Comparison of ENCODE assay signal across 17 cellular contexts in the genomic region with DNA sequence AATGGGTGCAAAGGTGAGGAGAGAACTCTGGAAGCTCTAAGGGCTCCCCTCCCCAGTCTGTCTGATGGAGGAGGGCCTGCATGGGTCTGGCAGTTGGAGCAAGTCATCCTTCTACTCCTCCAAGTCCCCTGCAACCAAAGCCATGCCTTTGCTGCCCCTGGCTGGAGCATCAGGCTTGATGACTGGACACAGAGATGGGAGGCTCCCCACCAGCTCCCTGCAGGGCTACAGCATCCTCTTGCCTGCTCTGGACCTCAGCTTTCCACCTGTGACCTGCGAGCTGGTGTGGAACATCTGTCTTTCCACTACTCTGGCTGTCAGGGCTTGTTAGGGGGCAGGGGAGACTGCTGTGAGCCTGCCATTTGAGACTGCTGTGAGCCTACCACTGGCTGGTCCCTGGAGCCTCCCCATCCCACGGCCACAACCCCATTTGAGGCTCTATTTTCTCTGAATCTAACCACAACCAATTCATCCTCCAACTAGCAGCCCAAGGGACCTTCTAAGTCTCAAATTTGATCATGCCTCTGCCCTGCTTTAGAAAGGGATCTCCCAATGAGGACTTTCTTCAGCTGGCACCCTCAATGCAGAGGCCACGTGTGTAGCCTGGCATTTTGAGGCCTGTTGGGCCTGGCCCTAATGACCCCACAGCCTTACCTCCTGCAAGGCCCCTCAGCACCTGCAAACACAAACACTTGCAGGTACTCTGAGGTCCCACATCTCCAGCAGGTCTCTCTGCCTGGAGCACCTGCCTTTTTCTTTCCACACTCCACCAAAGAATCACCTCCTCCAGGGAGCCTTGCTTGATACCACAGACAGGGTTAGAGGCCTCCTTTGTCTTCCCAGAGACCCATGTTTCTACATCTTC. TPM values are rescaled to one million over a fixed set of nuclear protein-coding genes. Genes with fewer than 3 reads are reported as not detected.
"Had no signal": no experiment of that assay in that cellular context is flagged by ENCODE, and none has a peak within 500 bp of the region (broad histone marks: within the 10 kb centered on the region; RNA-seq: fewer than 3 reads in every experiment).

No MANE protein-coding gene starts in this region.

- H3K9me3 ChIP-seq: gastrocnemius medialis, heart left ventricle had no signal

- ATAC-seq: activated T-cell treated with anti-CD3 and anti-CD28 coated beads, Interleukin-2, amount 50 U/mL, for 72 hours; SK-N-SH treated with all-trans-retinoic acid at 6 μM for 48 hours had no signal

- H3K36me3 ChIP-seq: gastrocnemius medialis, heart left ventricle had no signal

- H3K4me1 ChIP-seq: gastrocnemius medialis had no signal

- H3K27ac ChIP-seq: dorsolateral prefrontal cortex, gastrocnemius medialis, VCaP had no signal

- H3K27me3 ChIP-seq: dorsolateral prefrontal cortex, gastrocnemius medialis, heart left ventricle had no signal

- DNase-seq: activated CD4-positive, alpha-beta memory T cell treated with anti-CD3 and anti-CD28 coated beads for 36 hours; activated CD8-positive, alpha-beta memory T cell treated with anti-CD3 and anti-CD28 coated beads, Interleukin-2, amount 50 U/mL, for 48 hours; activated naive CD4-positive, alpha-beta T cell; activated T-cell treated with anti-CD3 and anti-CD28 coated beads, Interleukin-2, amount 50 U/mL, for 72 hours; endodermal cell; immature natural killer cell; nephron progenitor cell; stimulated activated naive CD4-positive, alpha-beta T cell; substantia nigra had no signal

- H3K4me3 ChIP-seq: dorsolateral prefrontal cortex, gastrocnemius medialis, heart left ventricle had no signal

RNA-seq across cellular contexts. Expression of a gene that starts 9.9 kb away (rescaled TPM):
- total RNA-seq: activated CD4-positive, alpha-beta memory T cell treated with anti-CD3 and anti-CD28 coated beads for 36 hours; activated T-cell treated with anti-CD3 and anti-CD28 coated beads, Interleukin-2, amount 50 U/mL, for 72 hours; bronchial epithelial cell; osteocyte; T-helper 1 cell treated with Interleukin-12 subunit alpha and Interleukin-12 subunit beta and Interleukin-4 antibody, amounts not matched to agents 30 ng/mL and 1 ng/mL, for 36 hours had no signal

RNA-seq across cellular contexts. Expression of a gene that starts 26.0 kb away (rescaled TPM):
- total RNA-seq: T-helper 1 cell treated with Interleukin-12 subunit alpha and Interleukin-12 subunit beta and Interleukin-4 antibody, amounts not matched to agents 30 ng/mL and 1 ng/mL, for 36 hours had no signal
- polyA plus RNA-seq: immature natural killer cell had no signal
